Comparison of ENCODE assay signal across 2 cellular contexts in the genomic region with DNA sequence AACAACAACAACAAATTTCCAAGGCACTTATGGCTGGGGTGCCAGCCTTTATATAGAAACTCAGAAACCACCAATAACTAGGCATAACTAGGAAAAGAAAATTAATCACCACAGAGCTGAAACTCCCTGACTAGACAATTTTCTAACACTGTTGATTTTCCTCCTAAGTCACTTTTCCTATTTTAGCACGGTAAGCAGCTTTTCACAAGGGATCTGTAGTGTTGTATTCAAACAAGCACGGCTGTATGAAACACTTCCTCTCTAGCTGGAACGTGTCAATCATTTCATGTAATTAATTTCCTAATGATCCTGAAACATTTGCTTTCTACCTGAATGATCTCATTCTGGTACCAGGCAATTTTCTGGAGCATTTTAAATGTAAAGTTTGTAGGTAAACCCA.
TF ChIP-seq lines count a peak whose summit lies in the region.

No MANE protein-coding gene starts in this region.

TF ChIP-seq in SK-N-SH, 30 proteins besides CTCF, POLR2A, EP300 and RAD21:
- TF ChIP-seq, protein P1, sequence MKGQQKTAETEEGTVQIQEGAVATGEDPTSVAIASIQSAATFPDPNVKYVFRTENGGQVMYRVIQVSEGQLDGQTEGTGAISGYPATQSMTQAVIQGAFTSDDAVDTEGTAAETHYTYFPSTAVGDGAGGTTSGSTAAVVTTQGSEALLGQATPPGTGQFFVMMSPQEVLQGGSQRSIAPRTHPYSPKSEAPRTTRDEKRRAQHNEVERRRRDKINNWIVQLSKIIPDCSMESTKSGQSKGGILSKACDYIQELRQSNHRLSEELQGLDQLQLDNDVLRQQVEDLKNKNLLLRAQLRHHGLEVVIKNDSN (IDR thresholded peaks at IDR 0.05; ENCODE audit: borderline replicate concordance, low read depth) = no peak
- TF ChIP-seq, protein P2, sequence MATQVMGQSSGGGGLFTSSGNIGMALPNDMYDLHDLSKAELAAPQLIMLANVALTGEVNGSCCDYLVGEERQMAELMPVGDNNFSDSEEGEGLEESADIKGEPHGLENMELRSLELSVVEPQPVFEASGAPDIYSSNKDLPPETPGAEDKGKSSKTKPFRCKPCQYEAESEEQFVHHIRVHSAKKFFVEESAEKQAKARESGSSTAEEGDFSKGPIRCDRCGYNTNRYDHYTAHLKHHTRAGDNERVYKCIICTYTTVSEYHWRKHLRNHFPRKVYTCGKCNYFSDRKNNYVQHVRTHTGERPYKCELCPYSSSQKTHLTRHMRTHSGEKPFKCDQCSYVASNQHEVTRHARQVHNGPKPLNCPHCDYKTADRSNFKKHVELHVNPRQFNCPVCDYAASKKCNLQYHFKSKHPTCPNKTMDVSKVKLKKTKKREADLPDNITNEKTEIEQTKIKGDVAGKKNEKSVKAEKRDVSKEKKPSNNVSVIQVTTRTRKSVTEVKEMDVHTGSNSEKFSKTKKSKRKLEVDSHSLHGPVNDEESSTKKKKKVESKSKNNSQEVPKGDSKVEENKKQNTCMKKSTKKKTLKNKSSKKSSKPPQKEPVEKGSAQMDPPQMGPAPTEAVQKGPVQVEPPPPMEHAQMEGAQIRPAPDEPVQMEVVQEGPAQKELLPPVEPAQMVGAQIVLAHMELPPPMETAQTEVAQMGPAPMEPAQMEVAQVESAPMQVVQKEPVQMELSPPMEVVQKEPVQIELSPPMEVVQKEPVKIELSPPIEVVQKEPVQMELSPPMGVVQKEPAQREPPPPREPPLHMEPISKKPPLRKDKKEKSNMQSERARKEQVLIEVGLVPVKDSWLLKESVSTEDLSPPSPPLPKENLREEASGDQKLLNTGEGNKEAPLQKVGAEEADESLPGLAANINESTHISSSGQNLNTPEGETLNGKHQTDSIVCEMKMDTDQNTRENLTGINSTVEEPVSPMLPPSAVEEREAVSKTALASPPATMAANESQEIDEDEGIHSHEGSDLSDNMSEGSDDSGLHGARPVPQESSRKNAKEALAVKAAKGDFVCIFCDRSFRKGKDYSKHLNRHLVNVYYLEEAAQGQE (IDR thresholded peaks at IDR 0.05; ENCODE audit: low read depth, low read length) = no peak
- TF ChIP-seq, protein P3, sequence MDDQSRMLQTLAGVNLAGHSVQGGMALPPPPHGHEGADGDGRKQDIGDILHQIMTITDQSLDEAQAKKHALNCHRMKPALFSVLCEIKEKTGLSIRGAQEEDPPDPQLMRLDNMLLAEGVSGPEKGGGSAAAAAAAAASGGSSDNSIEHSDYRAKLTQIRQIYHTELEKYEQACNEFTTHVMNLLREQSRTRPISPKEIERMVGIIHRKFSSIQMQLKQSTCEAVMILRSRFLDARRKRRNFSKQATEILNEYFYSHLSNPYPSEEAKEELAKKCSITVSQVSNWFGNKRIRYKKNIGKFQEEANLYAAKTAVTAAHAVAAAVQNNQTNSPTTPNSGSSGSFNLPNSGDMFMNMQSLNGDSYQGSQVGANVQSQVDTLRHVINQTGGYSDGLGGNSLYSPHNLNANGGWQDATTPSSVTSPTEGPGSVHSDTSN (IDR thresholded peaks at IDR 0.05) = no peak
- TF ChIP-seq, protein P4, sequence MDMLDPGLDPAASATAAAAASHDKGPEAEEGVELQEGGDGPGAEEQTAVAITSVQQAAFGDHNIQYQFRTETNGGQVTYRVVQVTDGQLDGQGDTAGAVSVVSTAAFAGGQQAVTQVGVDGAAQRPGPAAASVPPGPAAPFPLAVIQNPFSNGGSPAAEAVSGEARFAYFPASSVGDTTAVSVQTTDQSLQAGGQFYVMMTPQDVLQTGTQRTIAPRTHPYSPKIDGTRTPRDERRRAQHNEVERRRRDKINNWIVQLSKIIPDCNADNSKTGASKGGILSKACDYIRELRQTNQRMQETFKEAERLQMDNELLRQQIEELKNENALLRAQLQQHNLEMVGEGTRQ (IDR thresholded peaks at IDR 0.05; ENCODE audit: borderline replicate concordance, low read depth, low read length) = no peak
- TF ChIP-seq POLR2AphosphoS5 (IDR thresholded peaks at IDR 0.05; ENCODE audit: low read depth, low read length) (no peak), FOXJ3 (CRISPR knock-in tag; IDR thresholded peaks at IDR 0.05) (no peak), GABPA (IDR thresholded peaks at IDR 0.05; ENCODE audit: low read depth) (no peak), RFX5 (IDR thresholded peaks at IDR 0.05; ENCODE audit: low read length) (no peak), FOXM1 (IDR thresholded peaks at IDR 0.05; ENCODE audit: low read depth) (no peak), TEAD4 (IDR thresholded peaks at IDR 0.05; ENCODE audit: borderline replicate concordance, insufficient read depth) (no peak), MEF2A (IDR thresholded peaks at IDR 0.05; ENCODE audit: borderline replicate concordance, low read depth) (no peak), TCF12 (IDR thresholded peaks at IDR 0.05) (no peak)
TF ChIP-seq in SK-N-SH: peak in this region for 0.

TF ChIP-seq in SK-N-SH treated with all-trans-retinoic acid at 6 μM for 48 hours, 23 proteins besides CTCF, POLR2A, EP300 and RAD21 (continued from another document):
- TF ChIP-seq, protein P5, sequence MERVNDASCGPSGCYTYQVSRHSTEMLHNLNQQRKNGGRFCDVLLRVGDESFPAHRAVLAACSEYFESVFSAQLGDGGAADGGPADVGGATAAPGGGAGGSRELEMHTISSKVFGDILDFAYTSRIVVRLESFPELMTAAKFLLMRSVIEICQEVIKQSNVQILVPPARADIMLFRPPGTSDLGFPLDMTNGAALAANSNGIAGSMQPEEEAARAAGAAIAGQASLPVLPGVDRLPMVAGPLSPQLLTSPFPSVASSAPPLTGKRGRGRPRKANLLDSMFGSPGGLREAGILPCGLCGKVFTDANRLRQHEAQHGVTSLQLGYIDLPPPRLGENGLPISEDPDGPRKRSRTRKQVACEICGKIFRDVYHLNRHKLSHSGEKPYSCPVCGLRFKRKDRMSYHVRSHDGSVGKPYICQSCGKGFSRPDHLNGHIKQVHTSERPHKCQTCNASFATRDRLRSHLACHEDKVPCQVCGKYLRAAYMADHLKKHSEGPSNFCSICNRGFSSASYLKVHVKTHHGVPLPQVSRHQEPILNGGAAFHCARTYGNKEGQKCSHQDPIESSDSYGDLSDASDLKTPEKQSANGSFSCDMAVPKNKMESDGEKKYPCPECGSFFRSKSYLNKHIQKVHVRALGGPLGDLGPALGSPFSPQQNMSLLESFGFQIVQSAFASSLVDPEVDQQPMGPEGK (CRISPR knock-in tag; IDR thresholded peaks at IDR 0.05; ENCODE audit: borderline replicate concordance) = no peak
- TF ChIP-seq TCF4 (CRISPR knock-in tag; IDR thresholded peaks at IDR 0.05; ENCODE audit: borderline replicate concordance) = no peak
- TF ChIP-seq ISL1 (CRISPR knock-in tag; IDR thresholded peaks at IDR 0.05) = no peak
- TF ChIP-seq SNAI2 (CRISPR knock-in tag; IDR thresholded peaks at IDR 0.05) = no peak
